1 cellular context compared by ENCODE assay signal in the genomic region with DNA sequence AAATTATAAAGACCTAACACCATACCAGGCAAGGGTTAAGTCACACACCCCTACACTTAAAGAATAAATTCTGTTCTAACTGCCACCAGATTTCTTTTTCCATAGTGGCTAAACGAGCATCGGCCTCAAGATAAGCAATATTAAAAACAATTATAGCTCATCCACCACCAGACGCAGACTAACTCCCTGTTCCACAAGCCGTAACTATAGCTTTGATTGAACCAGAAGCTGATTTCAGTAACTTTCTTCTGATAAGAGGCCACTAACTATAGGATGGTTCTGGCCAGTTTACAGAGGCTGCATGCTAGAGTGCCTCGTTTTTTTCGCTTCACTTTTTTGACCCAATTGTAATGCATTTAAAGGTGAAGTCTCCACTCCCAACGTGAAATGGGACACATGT.
TF ChIP-seq lines count a peak whose summit lies in the region.

No MANE protein-coding gene starts in this region.

TF ChIP-seq in IMR-90, 13 proteins besides CTCF, POLR2A, EP300 and RAD21 (continued from another document):
- TF ChIP-seq, protein P1, sequence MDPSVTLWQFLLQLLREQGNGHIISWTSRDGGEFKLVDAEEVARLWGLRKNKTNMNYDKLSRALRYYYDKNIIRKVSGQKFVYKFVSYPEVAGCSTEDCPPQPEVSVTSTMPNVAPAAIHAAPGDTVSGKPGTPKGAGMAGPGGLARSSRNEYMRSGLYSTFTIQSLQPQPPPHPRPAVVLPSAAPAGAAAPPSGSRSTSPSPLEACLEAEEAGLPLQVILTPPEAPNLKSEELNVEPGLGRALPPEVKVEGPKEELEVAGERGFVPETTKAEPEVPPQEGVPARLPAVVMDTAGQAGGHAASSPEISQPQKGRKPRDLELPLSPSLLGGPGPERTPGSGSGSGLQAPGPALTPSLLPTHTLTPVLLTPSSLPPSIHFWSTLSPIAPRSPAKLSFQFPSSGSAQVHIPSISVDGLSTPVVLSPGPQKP (IDR thresholded peaks at IDR 0.05; ENCODE audit: borderline replicate concordance, low read depth, low read length), result no peak
- TF ChIP-seq MAZ (IDR thresholded peaks at IDR 0.05; ENCODE audit: borderline replicate concordance, low read depth, low read length) (no peak), SMC3 (IDR thresholded peaks at IDR 0.05; ENCODE audit: low read depth, low read length) (no peak), CHD1 (IDR thresholded peaks at IDR 0.05; ENCODE audit: low read depth, low read length) (no peak)
